In the genomic region with DNA sequence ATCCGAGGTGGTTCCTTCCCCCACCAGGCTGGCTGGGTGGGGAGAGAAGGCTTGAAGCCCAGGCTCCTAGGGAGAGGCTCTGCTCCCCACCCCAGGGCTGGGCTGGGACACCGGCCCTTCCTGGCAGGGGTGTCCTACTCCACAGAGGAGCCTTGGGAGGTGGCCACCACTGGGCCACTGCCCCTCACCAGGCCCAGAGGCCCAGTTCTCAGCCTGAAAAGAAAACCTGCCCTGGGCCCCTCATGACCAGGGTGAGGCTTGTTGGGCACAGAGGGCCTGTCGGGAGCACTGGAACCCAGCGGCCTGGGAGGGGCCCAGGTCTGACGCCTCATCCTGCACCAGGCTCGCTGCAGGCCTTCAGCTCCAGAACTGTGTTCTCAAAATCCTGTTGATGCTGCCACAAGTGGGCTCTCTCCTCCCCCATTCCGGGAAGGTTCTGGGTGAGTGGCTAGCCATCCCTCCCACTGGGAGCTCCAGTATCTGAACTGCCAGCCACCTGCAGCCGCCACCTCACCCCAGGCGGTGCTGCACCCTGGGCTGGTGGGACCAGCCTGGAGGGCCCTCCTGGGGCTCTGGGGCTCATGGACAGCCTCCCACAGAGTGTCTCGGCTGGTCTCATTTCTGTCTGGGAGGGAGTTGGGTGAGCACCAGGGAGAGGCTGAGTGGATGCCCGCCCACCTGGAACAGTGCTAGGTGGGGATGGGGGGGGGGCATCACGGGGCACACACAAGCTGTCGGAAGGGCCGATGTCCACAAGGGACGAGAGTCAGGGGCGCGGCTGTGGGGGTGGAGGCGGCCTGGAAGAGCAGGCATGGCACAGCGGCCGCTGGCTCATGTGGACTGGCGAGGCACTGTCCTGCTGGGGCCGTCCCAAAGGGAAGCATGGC, we compare ENCODE assay signal across 11 cellular contexts. TPM values are rescaled to one million over a fixed set of nuclear protein-coding genes. Genes with fewer than 3 reads are reported as not detected.
A peak's percentile ranks its signal among the peaks of the same experiment; 100 is the strongest.
DNase-seq lines count a peak whose midpoint lies in the region; ATAC-seq and TF ChIP-seq lines count a peak whose summit lies in the region.
"Had no signal": no experiment of that assay in that cellular context is flagged by ENCODE, and none has a peak within 500 bp of the region (broad histone marks: within the 10 kb centered on the region; RNA-seq: fewer than 3 reads in every experiment).

No MANE protein-coding gene starts in this region.

- TF ChIP-seq CTCF in fibroblast of lung (conservative IDR thresholded peaks at IDR 0.05 in 1 of 2, IDR thresholded peaks at IDR 0.05 in 1 of 2; ENCODE audit: low read depth in 1 of 2, low read length in 2 of 2) (no peak), osteoblast (IDR thresholded peaks at IDR 0.05; ENCODE audit: extremely low read depth, low read depth, low read length) (no peak)

- H3K4me1 Mint-ChIP-seq in T-helper 2 cell treated with Interferon-gamma antibody and Interleukin-4, amounts not matched to agents 5 μg/mL and 100 μg/mL, for 36 hours (ENCODE audit: low read depth), result no peaks in the 10 kb centered on the region

- H3K36me3 Mint-ChIP-seq in T-helper 2 cell treated with Interferon-gamma antibody and Interleukin-4, amounts not matched to agents 5 μg/mL and 100 μg/mL, for 36 hours (ENCODE audit: low read depth), result no peaks in the 10 kb centered on the region

- 29 to 33% methylated on average over 19 to 22 of the region's 22 CpGs for WGBS in aorta, 2 donors

- intact Hi-C loops in aorta (cut with DNase I), result no loop called here

- H3K4me1 ChIP-seq in fibroblast of lung (ENCODE audit: control insufficient read depth, extremely low read depth, insufficient read depth, low read length), result peaks cover 20% of the 10 kb centered on the region
- peaks cover 16% of the 10 kb centered on the region for H3K4me1 ChIP-seq in osteoblast (ENCODE audit: insufficient read depth, low read length)
- H3K4me1 ChIP-seq in aorta (ENCODE audit: control insufficient read depth in 1 of 2, insufficient read depth in 2 of 2, low read length in 2 of 2), result no peaks in the 10 kb centered on the region
- H3K4me1 ChIP-seq: HAP-1 had no signal

- H2AFZ ChIP-seq in fibroblast of lung (ENCODE audit: low read length) (no peak overlapping the region), osteoblast (ENCODE audit: low read length) (no peak overlapping the region)

- H3K4me3 Mint-ChIP-seq in T-helper 2 cell treated with Interferon-gamma antibody and Interleukin-4, amounts not matched to agents 5 μg/mL and 100 μg/mL, for 36 hours, result no peak overlapping the region

- H3K27ac ChIP-seq in fibroblast of lung (ENCODE audit: insufficient read depth, low read length) (peak overlapping the region; percentile 33), osteoblast (ENCODE audit: low read depth, low read length) (no peak overlapping the region), aorta (ENCODE audit: low read depth in 1 of 2, low read length in 2 of 2) (peak overlapping the region; percentile 81 to 93)

- DNase-seq in activated CD8-positive, alpha-beta memory T cell treated with anti-CD3 and anti-CD28 coated beads, Interleukin-2, amount 50 U/mL, for 4 hours, result peak; percentile 5
- DNase-seq in activated CD8-positive, alpha-beta memory T cell treated with anti-CD3 and anti-CD28 coated beads, Interleukin-2, amount 50 U/mL, for 48 hours, result no peak
- DNase-seq in fibroblast of lung (ENCODE audit: low read depth in 2 of 2) (no peak), osteoblast (ENCODE audit: insufficient read length, low spot score, missing footprints) (peak; percentile 84), aorta (peak; percentile 59 to 80), LoVo (ENCODE audit: low spot score) (no peak), cerebellar cortex (ENCODE audit: low spot score) (no peak)
- no peak for DNase-seq in T-helper 2 cell treated with Interferon-gamma antibody and Interleukin-4, amounts not matched to agents 5 μg/mL and 100 μg/mL, for 36 hours (ENCODE audit: low spot score)
- DNase-seq: activated CD4-positive, alpha-beta T cell treated with anti-CD3 and anti-CD28 coated beads, Interleukin-2, amount 50 U/mL, for 48 hours; NCI-H187 treated with DMSO at 0.1 percent for 48 hours had no signal

- H3K27ac Mint-ChIP-seq in T-helper 2 cell treated with Interferon-gamma antibody and Interleukin-4, amounts not matched to agents 5 μg/mL and 100 μg/mL, for 36 hours, result no peak overlapping the region

- H3K27me3 ChIP-seq in fibroblast of lung (ENCODE audit: control insufficient read depth, insufficient read depth, low read length) (no peaks in the 10 kb centered on the region), osteoblast (ENCODE audit: insufficient read depth, low read length) (no peaks in the 10 kb centered on the region), aorta (ENCODE audit: control insufficient read depth in 1 of 2, insufficient read depth in 2 of 2, low read length in 1 of 2) (no peaks in the 10 kb centered on the region)

- H3K27me3 Mint-ChIP-seq in T-helper 2 cell treated with Interferon-gamma antibody and Interleukin-4, amounts not matched to agents 5 μg/mL and 100 μg/mL, for 36 hours (ENCODE audit: low read depth), result no peaks in the 10 kb centered on the region

- H3K4me3 ChIP-seq in fibroblast of lung (replicated peaks in 1 of 4; ENCODE audit: control extremely low read depth in 1 of 4, insufficient read depth in 1 of 4, low read depth in 3 of 4, low read length in 4 of 4) (no peak overlapping the region), osteoblast (ENCODE audit: insufficient read depth, low read length) (no peak overlapping the region), aorta (ENCODE audit: low read length in 2 of 2) (no peak overlapping the region)
- H3K4me3 ChIP-seq: HAP-1 had no signal

- no peaks in the 10 kb centered on the region for H4K20me1 ChIP-seq in fibroblast of lung (ENCODE audit: control insufficient read depth, extremely low read depth, insufficient read depth, low read length)
- peaks cover 34% of the 10 kb centered on the region for H4K20me1 ChIP-seq in osteoblast (ENCODE audit: insufficient read depth, low read length)

- H3K79me2 ChIP-seq in fibroblast of lung (ENCODE audit: control insufficient read depth, insufficient read depth, low read length) (peaks cover 4% of the 10 kb centered on the region), osteoblast (ENCODE audit: insufficient read depth, low read length) (peaks cover 16% of the 10 kb centered on the region)

- H3K9ac ChIP-seq in fibroblast of lung (ENCODE audit: insufficient read depth, low read length), result no peak overlapping the region

- ATAC-seq in aorta (ENCODE audit: low FRiP score), result peak; percentile 19

- H3K9me3 Mint-ChIP-seq in T-helper 2 cell treated with Interferon-gamma antibody and Interleukin-4, amounts not matched to agents 5 μg/mL and 100 μg/mL, for 36 hours, result no peaks in the 10 kb centered on the region

- no peaks in the 10 kb centered on the region for H3K9me3 ChIP-seq in fibroblast of lung (ENCODE audit: control insufficient read depth, insufficient read depth, low read depth, low read length)
- H3K9me3 ChIP-seq in osteoblast (ENCODE audit: low read depth, low read length), result no peaks in the 10 kb centered on the region
- no peaks in the 10 kb centered on the region for H3K9me3 ChIP-seq in aorta (ENCODE audit: control insufficient read depth, low read length)
- H3K9me3 ChIP-seq: HAP-1 had no signal

- H3K4me2 ChIP-seq in fibroblast of lung (ENCODE audit: extremely low read depth, insufficient read depth, low read length) (peak overlapping the region; percentile 83), osteoblast (ENCODE audit: insufficient read depth, low read length) (no peak overlapping the region)

- no peaks in the 10 kb centered on the region for H3K36me3 ChIP-seq in fibroblast of lung (ENCODE audit: control insufficient read depth, insufficient read depth, low read length)
- no peaks in the 10 kb centered on the region for H3K36me3 ChIP-seq in osteoblast (ENCODE audit: insufficient read depth, low read length)
- H3K36me3 ChIP-seq in aorta (ENCODE audit: control insufficient read depth in 1 of 2, insufficient read depth in 2 of 2, low read length in 1 of 2), result no peaks in the 10 kb centered on the region
- H3K36me3 ChIP-seq: HAP-1 had no signal

RNA-seq across cellular contexts. Expression of a gene that starts 11.8 kb away (rescaled TPM):
- total RNA-seq in fibroblast of lung (25.8 and 28.8 TPM in 2 replicates), osteoblast (28.6 and 30.8 TPM in 2 replicates), aorta (10 to 100 TPM; 30.4 to 30.8 TPM)
- polyA plus RNA-seq in fibroblast of lung (14.3 and 14.9 TPM in 2 replicates), aorta (10 to 100 TPM in 1 of 2 donors, 1 to 10 TPM in 1; 9.2 to 14.9 TPM)
- 14.6 and 15.8 TPM in 2 replicates for polyA plus RNA-seq in fibroblast of lung (2012)
- 7.4 and 12.3 TPM in 2 replicates for polyA minus RNA-seq in fibroblast of lung (ENCODE audit: low replicate concordance)

RNA-seq across cellular contexts. Expression of a gene that starts 12.1 kb away (rescaled TPM):
- total RNA-seq in fibroblast of lung, result 26.4 and 32.1 TPM in 2 replicates
- 19.4 and 25.5 TPM in 2 replicates for polyA plus RNA-seq in fibroblast of lung
- polyA plus RNA-seq in fibroblast of lung (2012), result 33.6 and 41.6 TPM in 2 replicates
- 0.75 and 2.0 TPM in 2 replicates for polyA minus RNA-seq in fibroblast of lung (ENCODE audit: low replicate concordance)
- total RNA-seq in osteoblast, result 23.0 and 24.6 TPM in 2 replicates
- total RNA-seq in aorta, result 10 to 100 TPM; 27.6 to 33.3 TPM
- polyA plus RNA-seq in aorta, result 10 to 100 TPM; 44.2 to 71.7 TPM

RNA-seq across cellular contexts. Expression of a gene that starts 21.7 kb away (rescaled TPM):
- 10.6 and 11.0 TPM in 2 replicates for total RNA-seq in fibroblast of lung
- 4.2 and 5.0 TPM in 2 replicates for polyA plus RNA-seq in fibroblast of lung
- 8.9 and 11.7 TPM in 2 replicates for polyA plus RNA-seq in fibroblast of lung (2012)
- polyA minus RNA-seq in fibroblast of lung (ENCODE audit: low replicate concordance), result 3.9 and 5.7 TPM in 2 replicates
- 9.0 and 10.6 TPM in 2 replicates for total RNA-seq in osteoblast
- total RNA-seq in aorta, result 10 to 100 TPM; 11.4 to 11.8 TPM
- polyA plus RNA-seq in aorta, result 10 to 100 TPM in 1 of 2 donors, 1 to 10 TPM in 1; 6.4 to 12.4 TPM

RNA-seq across cellular contexts. Expression of a gene that starts 28.1 kb away (rescaled TPM):
- 69.9 and 136 TPM in 2 replicates for total RNA-seq in fibroblast of lung
- polyA plus RNA-seq in fibroblast of lung, result 57.2 and 65.2 TPM in 2 replicates
- 191 and 207 TPM in 2 replicates for polyA plus RNA-seq in fibroblast of lung (2012)
- 46.1 and 82.3 TPM in 2 replicates for polyA minus RNA-seq in fibroblast of lung (ENCODE audit: low replicate concordance)
- total RNA-seq in osteoblast, result 5.1 and 8.3 TPM in 2 replicates
- total RNA-seq in aorta, result 100 to 1,000 TPM in 1 of 2 donors, 10 to 100 TPM in 1; 78.1 to 109 TPM
- 10 to 100 TPM; 46.6 to 91.3 TPM for polyA plus RNA-seq in aorta

Comparison
In these comparisons a context has a peak if more than half of its experiments do, and no peak if none do; other contexts are left out.
1. DNase-seq: peak in activated CD8-positive, alpha-beta memory T cell treated with anti-CD3 and anti-CD28 coated beads, Interleukin-2, amount 50 U/mL, for 4 hours (single experiment), osteoblast (single experiment) and aorta (2 of 2); none in activated CD8-positive, alpha-beta memory T cell treated with anti-CD3 and anti-CD28 coated beads, Interleukin-2, amount 50 U/mL, for 48 hours (single experiment), fibroblast of lung (0 of 2), LoVo (single experiment), T-helper 2 cell treated with Interferon-gamma antibody and Interleukin-4, amounts not matched to agents 5 μg/mL and 100 μg/mL, for 36 hours (single experiment) and cerebellar cortex (single experiment).